Comparison of ENCODE assay signal across 10 cellular contexts in genomic region chr12:26704684-26705475, GRCh38.
A peak's percentile ranks its signal among the peaks of the same experiment; 100 is the strongest.
DNase-seq lines count a peak whose midpoint lies in the region; ATAC-seq, FAIRE-seq and TF ChIP-seq lines count a peak whose summit lies in the region.
"Had no signal": no experiment of that assay in that cellular context is flagged by ENCODE, and none has a peak within 500 bp of the region (broad histone marks: within the 10 kb centered on the region; RNA-seq: fewer than 3 reads in every experiment).

No MANE protein-coding gene starts in this region.

- peak; percentile 80 for FAIRE-seq in H54 (lab: Jason Lieb, UNC)

- no peak overlapping the region for H3K4me3 ChIP-seq in left ventricle myocardium inferior
- no peak overlapping the region for H3K4me3 ChIP-seq in skeletal muscle tissue (ENCODE audit: low read length in 3 of 3)

- H3K9me3 ChIP-seq in left ventricle myocardium inferior (replicated peaks) (no peaks in the 10 kb centered on the region), skeletal muscle tissue (ENCODE audit: control insufficient read depth in 3 of 3, low read length in 3 of 3) (no peaks in the 10 kb centered on the region)

- no peak for TF ChIP-seq CTCF in left ventricle myocardium inferior (IDR thresholded peaks at IDR 0.05; ENCODE audit: borderline replicate concordance)

- H3K27ac ChIP-seq in left ventricle myocardium inferior (replicated peaks) (peak overlapping the region; percentile 17), skeletal muscle tissue (ENCODE audit: low read depth, low read length) (peak overlapping the region; percentile 11)

- ATAC-seq in activated T-helper 17 cell treated with anti-CD3 and anti-CD28 coated beads, Interleukin-2, amount 50 U/mL, for 72 hours (replicated peaks) = no peak

- H3K4me1 ChIP-seq in left ventricle myocardium inferior = peaks cover 20% of the 10 kb centered on the region
- peaks cover 0 to 10% (median 6%) of the 10 kb centered on the region in 3 donors for H3K4me1 ChIP-seq in skeletal muscle tissue (ENCODE audit: control insufficient read depth in 3 of 3, insufficient read depth in 3 of 3, low read length in 3 of 3)

- no peaks in the 10 kb centered on the region for H3K27me3 ChIP-seq in left ventricle myocardium inferior (ENCODE audit: low read depth)
- no peaks in the 10 kb centered on the region for H3K27me3 ChIP-seq in skeletal muscle tissue (ENCODE audit: control insufficient read depth in 3 of 3, insufficient read depth in 3 of 3, low read length in 3 of 3)

- no peaks in the 10 kb centered on the region for H3K9me3 Mint-ChIP-seq in activated T-helper 17 cell treated with anti-CD3 and anti-CD28 coated beads, Interleukin-2, amount 50 U/mL, for 72 hours

- H3K36me3 Mint-ChIP-seq in activated T-helper 17 cell treated with anti-CD3 and anti-CD28 coated beads, Interleukin-2, amount 50 U/mL, for 72 hours (ENCODE audit: low read depth) = peaks cover 5% of the 10 kb centered on the region

- H3K4me1 Mint-ChIP-seq in activated T-helper 17 cell treated with anti-CD3 and anti-CD28 coated beads, Interleukin-2, amount 50 U/mL, for 72 hours = no peaks in the 10 kb centered on the region

- no peak for TF ChIP-seq POLR2A in H54 (IDR thresholded peaks at IDR 0.05; ENCODE audit: low read depth, low read length)

- DNase-seq in H54 (ENCODE audit: insufficient read length, low spot score) (no peak), SKM-1 (lab: John Stamatoyannopoulos, UW; ENCODE audit: unreplicated experiment) (peak; percentile 1), left ventricle myocardium inferior (no peak), posterior cingulate gyrus (no peak), NCI-H1694 treated with DMSO at 0.1 percent for 48 hours (lab: John Stamatoyannopoulos, UW) (no peak)
- DNase-seq in stimulated activated CD4-positive, alpha-beta T cell treated with anti-CD3 and anti-CD28 coated beads, Interleukin-1b, Interleukin-23, amount 100 ng/mL, for 48 hours = no peak
- DNase-seq: activated T-cell treated with anti-CD3 and anti-CD28 coated beads, Interleukin-2, amount 50 U/mL, for 48 hours; NCI-H1930 had no signal

- H3K9ac ChIP-seq in skeletal muscle tissue (ENCODE audit: low read depth in 1 of 3, low read length in 3 of 3) = no peak overlapping the region

- intact Hi-C loops in left ventricle myocardium inferior (cut with micrococcal nuclease) = no loop called here
- intact Hi-C loops in posterior cingulate gyrus (cut with DNase I) = loop anchor here (5.0 kb wide), 2 partner anchors 588 to 608 kb away; no protein-coding TSS in a partner anchor

- no peaks in the 10 kb centered on the region for H3K27me3 Mint-ChIP-seq in activated T-helper 17 cell treated with anti-CD3 and anti-CD28 coated beads, Interleukin-2, amount 50 U/mL, for 72 hours

- H3K36me3 ChIP-seq in left ventricle myocardium inferior (peaks cover 11% of the 10 kb centered on the region), skeletal muscle tissue (ENCODE audit: control insufficient read depth in 3 of 3, insufficient read depth in 3 of 3, low read length in 3 of 3) (peaks cover 0 to 6% (median 0%) of the 10 kb centered on the region in 3 donors)

- no peak overlapping the region for H3K4me3 Mint-ChIP-seq in activated T-helper 17 cell treated with anti-CD3 and anti-CD28 coated beads, Interleukin-2, amount 50 U/mL, for 72 hours

- no peak overlapping the region for H3K27ac Mint-ChIP-seq in activated T-helper 17 cell treated with anti-CD3 and anti-CD28 coated beads, Interleukin-2, amount 50 U/mL, for 72 hours
